Comparison of ENCODE assay signal across 34 cellular contexts in the genomic region with DNA sequence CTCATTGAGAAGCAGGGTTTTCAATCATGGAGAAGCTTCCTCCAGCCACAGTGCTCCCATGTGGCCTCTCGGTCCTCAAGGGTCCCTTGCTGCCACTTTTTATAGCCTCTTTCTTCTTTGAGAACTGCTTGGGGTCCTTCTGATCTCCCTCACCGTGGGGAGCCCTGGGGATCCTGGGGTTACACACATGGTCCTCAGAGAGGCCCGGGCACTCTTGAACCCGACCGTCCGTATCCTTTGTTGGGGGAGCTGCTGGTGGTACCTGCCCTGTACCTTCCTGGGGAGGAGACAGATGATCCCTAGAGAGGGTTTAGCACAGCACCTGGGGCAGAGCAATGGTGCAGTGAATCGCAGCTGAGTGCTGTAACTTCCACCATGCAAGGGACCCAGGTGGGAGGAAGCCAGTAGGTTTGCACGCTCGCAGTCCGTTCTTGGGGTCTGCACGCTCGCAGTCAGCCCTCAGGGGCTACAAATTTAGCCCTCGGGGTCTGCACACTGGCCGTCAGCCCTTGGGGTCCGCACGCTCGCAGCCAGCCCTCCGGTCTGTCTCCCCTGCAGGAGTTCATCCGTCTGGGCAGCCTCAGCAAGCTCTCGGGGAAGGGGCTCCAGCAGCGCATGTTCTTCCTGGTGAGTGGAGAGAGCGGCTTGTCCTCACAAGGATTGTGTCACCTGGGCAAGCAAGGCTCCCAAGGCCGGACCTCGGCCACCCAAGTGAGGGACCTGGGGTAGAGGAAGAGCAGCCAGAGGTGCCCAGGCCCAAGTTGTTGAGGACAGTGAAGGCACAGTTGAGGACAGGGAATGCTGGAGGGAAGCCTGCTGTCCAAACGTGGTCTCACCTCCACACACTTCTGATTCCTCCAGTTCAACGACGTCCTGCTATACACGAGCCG.
"Had no signal": no experiment of that assay in that cellular context is flagged by ENCODE, and none has a peak within 500 bp of the region (broad histone marks: within the 10 kb centered on the region; RNA-seq: fewer than 3 reads in every experiment).

No MANE protein-coding gene starts in this region.

- H3K36me3 ChIP-seq: breast epithelium had no signal

- H3K27me3 ChIP-seq: adrenal gland, body of pancreas, brain microvascular endothelial cell, breast epithelium had no signal

- H3K27me3 Mint-ChIP-seq: activated CD4-positive, alpha-beta memory T cell treated with anti-CD3 and anti-CD28 coated beads for 36 hours; activated CD8-positive, alpha-beta T cell treated with anti-CD3 and anti-CD28 coated beads for 36 hours; activated naive CD8-positive, alpha-beta T cell treated with anti-CD3 and anti-CD28 coated beads for 36 hours had no signal

- H3K4me3 ChIP-seq: adrenal gland, body of pancreas, breast epithelium had no signal

- H3K36me3 Mint-ChIP-seq: activated CD4-positive, alpha-beta memory T cell treated with anti-CD3 and anti-CD28 coated beads for 36 hours; activated naive CD4-positive, alpha-beta T cell treated with anti-CD3 and anti-CD28 coated beads, Interleukin-2, amount 50 U/mL, for 72 hours; activated naive CD8-positive, alpha-beta T cell treated with anti-CD3 and anti-CD28 coated beads for 36 hours had no signal

- H3K27ac Mint-ChIP-seq: activated B cell treated with CpG ODN at 0.5 μM for 24 hours; activated CD4-positive, alpha-beta memory T cell treated with anti-CD3 and anti-CD28 coated beads for 36 hours; activated CD4-positive, alpha-beta T cell treated with anti-CD3 and anti-CD28 coated beads, Interleukin-2, amount 10 ng/mL, durations not matched to agents 24 days and 14 days; activated CD8-positive, alpha-beta T cell treated with anti-CD3 and anti-CD28 coated beads for 36 hours; activated naive CD4-positive, alpha-beta T cell treated with anti-CD3 and anti-CD28 coated beads for 36 hours; activated naive CD4-positive, alpha-beta T cell treated with anti-CD3 and anti-CD28 coated beads, Interleukin-2, amount 50 U/mL, for 72 hours; activated naive CD8-positive, alpha-beta T cell treated with anti-CD3 and anti-CD28 coated beads for 36 hours; activated T-cell treated with anti-CD3 and anti-CD28 coated beads, Interleukin-2, amount 50 U/mL, for 72 hours; activated T-helper 1 cell treated with anti-CD3 and anti-CD28 coated beads, Interleukin-12 subunit alpha, Interleukin-12 subunit beta, Interleukin-2, Interleukin-4 antibody, amounts not matched to agents 30 ng/mL and 10 ng/mL and 1 ng/mL, durations not matched to agents 14 hours and 24 hours and 36 hours; activated T-helper 17 cell treated with anti-CD3 and anti-CD28 coated beads, Interleukin-2, amount 50 U/mL, for 72 hours; T-helper 2 cell treated with Interferon-gamma antibody and Interleukin-4, amounts not matched to agents 5 μg/mL and 100 μg/mL, for 36 hours had no signal

- DNase-seq: activated B cell treated with CpG ODN at 0.5 μM for 24 hours; activated CD4-positive, alpha-beta memory T cell treated with anti-CD3 and anti-CD28 coated beads for 36 hours; activated CD4-positive, alpha-beta T cell treated with anti-CD3 and anti-CD28 coated beads for 4 hours; activated CD4-positive, alpha-beta T cell treated with anti-CD3 and anti-CD28 coated beads, Interleukin-2, amount 10 ng/mL, durations not matched to agents 24 days and 14 days; activated CD4-positive, alpha-beta T cell treated with anti-CD3 and anti-CD28 coated beads, Interleukin-2, amount 50 U/mL, for 1 hour; activated CD4-positive, alpha-beta T cell treated with anti-CD3 and anti-CD28 coated beads, Interleukin-2, amount 50 U/mL, for 4 hours; activated CD4-positive, CD25-positive, alpha-beta regulatory T cell treated with anti-CD3 and anti-CD28 coated beads, Interleukin-2, amount 50 U/mL, for 72 hours; activated CD8-positive, alpha-beta memory T cell treated with anti-CD3 and anti-CD28 coated beads, Interleukin-2, amount 50 U/mL, for 4 hours; activated CD8-positive, alpha-beta T cell treated with anti-CD3 and anti-CD28 coated beads for 36 hours; activated effector memory CD4-positive, alpha-beta T cell treated with anti-CD3 and anti-CD28 coated beads, Interleukin-2, amount 50 U/mL, for 16 hours; activated gamma-delta T cell treated with Interleukin-2 at 50 U/mL for 16 hours; activated naive CD4-positive, alpha-beta T cell; activated naive CD4-positive, alpha-beta T cell treated with anti-CD3 and anti-CD28 coated beads for 36 hours; activated naive CD4-positive, alpha-beta T cell treated with anti-CD3 and anti-CD28 coated beads, Interleukin-2, amount 50 U/mL, for 16 hours; activated naive CD8-positive, alpha-beta T cell treated with anti-CD3 and anti-CD28 coated beads for 36 hours; activated T-cell treated with anti-CD3 and anti-CD28 coated beads for 4 hours; activated T-cell treated with anti-CD3 and anti-CD28 coated beads, Interleukin-2, amount 50 U/mL, for 1 hour; activated T-cell treated with anti-CD3 and anti-CD28 coated beads, Interleukin-2, amount 50 U/mL, for 4 hours; activated T-cell treated with anti-CD3 and anti-CD28 coated beads, Interleukin-2, amount 50 U/mL, for 72 hours; adrenal gland; amniotic stem cell; body of pancreas; brain microvascular endothelial cell; central memory CD4-positive, alpha-beta T cell; T-helper 2 cell; T-helper 9 cell had no signal

- H3K4me3 Mint-ChIP-seq: activated B cell treated with CpG ODN at 0.5 μM for 24 hours; activated CD4-positive, alpha-beta memory T cell treated with anti-CD3 and anti-CD28 coated beads for 36 hours; activated CD4-positive, alpha-beta T cell treated with anti-CD3 and anti-CD28 coated beads, Interleukin-2, amount 10 ng/mL, durations not matched to agents 24 days and 14 days; activated CD8-positive, alpha-beta T cell treated with anti-CD3 and anti-CD28 coated beads for 36 hours; activated naive CD4-positive, alpha-beta T cell treated with anti-CD3 and anti-CD28 coated beads for 36 hours; activated naive CD8-positive, alpha-beta T cell treated with anti-CD3 and anti-CD28 coated beads for 36 hours; activated T-cell treated with anti-CD3 and anti-CD28 coated beads, Interleukin-2, amount 50 U/mL, for 4 hours; activated T-cell treated with anti-CD3 and anti-CD28 coated beads, Interleukin-2, amount 50 U/mL, for 72 hours; activated T-helper 1 cell treated with anti-CD3 and anti-CD28 coated beads, Interleukin-12 subunit alpha, Interleukin-12 subunit beta, Interleukin-2, Interleukin-4 antibody, amounts not matched to agents 30 ng/mL and 10 ng/mL and 1 ng/mL, durations not matched to agents 14 hours and 24 hours and 36 hours; activated T-helper 17 cell treated with anti-CD3 and anti-CD28 coated beads, Interleukin-2, amount 50 U/mL, for 72 hours; T-helper 2 cell treated with Interferon-gamma antibody and Interleukin-4, amounts not matched to agents 5 μg/mL and 100 μg/mL, for 36 hours had no signal

- H3K9me3 ChIP-seq: adrenal gland, body of pancreas, breast epithelium had no signal

- H3K9me3 Mint-ChIP-seq: activated B cell treated with CpG ODN at 0.5 μM for 24 hours; activated CD4-positive, alpha-beta memory T cell treated with anti-CD3 and anti-CD28 coated beads for 36 hours; activated CD4-positive, alpha-beta T cell treated with anti-CD3 and anti-CD28 coated beads, Interleukin-2, amount 10 ng/mL, durations not matched to agents 24 days and 14 days; activated CD8-positive, alpha-beta T cell treated with anti-CD3 and anti-CD28 coated beads for 36 hours; activated naive CD4-positive, alpha-beta T cell treated with anti-CD3 and anti-CD28 coated beads for 36 hours; activated naive CD4-positive, alpha-beta T cell treated with anti-CD3 and anti-CD28 coated beads, Interleukin-2, amount 50 U/mL, for 72 hours; activated naive CD8-positive, alpha-beta T cell treated with anti-CD3 and anti-CD28 coated beads for 36 hours; activated T-cell treated with anti-CD3 and anti-CD28 coated beads, Interleukin-2, amount 50 U/mL, for 4 hours; activated T-cell treated with anti-CD3 and anti-CD28 coated beads, Interleukin-2, amount 50 U/mL, for 72 hours; activated T-helper 1 cell treated with anti-CD3 and anti-CD28 coated beads, Interleukin-12 subunit alpha, Interleukin-12 subunit beta, Interleukin-2, Interleukin-4 antibody, amounts not matched to agents 30 ng/mL and 10 ng/mL and 1 ng/mL, durations not matched to agents 14 hours and 24 hours and 36 hours; activated T-helper 17 cell treated with anti-CD3 and anti-CD28 coated beads, Interleukin-2, amount 50 U/mL, for 72 hours; T-helper 2 cell treated with Interferon-gamma antibody and Interleukin-4, amounts not matched to agents 5 μg/mL and 100 μg/mL, for 36 hours had no signal

- H3K4me1 Mint-ChIP-seq: activated B cell treated with CpG ODN at 0.5 μM for 24 hours; activated CD4-positive, alpha-beta T cell treated with anti-CD3 and anti-CD28 coated beads, Interleukin-2, amount 10 ng/mL, durations not matched to agents 24 days and 14 days had no signal

- H3K4me1 ChIP-seq: adrenal gland, body of pancreas, breast epithelium had no signal

- FAIRE-seq: astrocyte, TTC549 had no signal

- ATAC-seq: activated CD8-positive, alpha-beta T cell treated with anti-CD3 and anti-CD28 coated beads for 36 hours; activated T-cell treated with anti-CD3 and anti-CD28 coated beads, Interleukin-2, amount 50 U/mL, for 4 hours; activated T-helper 17 cell treated with anti-CD3 and anti-CD28 coated beads, Interleukin-2, amount 50 U/mL, for 72 hours; body of pancreas had no signal

- H3K27ac ChIP-seq: adrenal gland, body of pancreas, brain microvascular endothelial cell, breast epithelium, VCaP had no signal
